1 cellular context compared by ENCODE assay signal in genomic region chr16:14677627-14678026, GRCh38.
TF ChIP-seq lines count a peak whose summit lies in the region.

No MANE protein-coding gene starts in this region.

TF ChIP-seq in GM12878, 131 proteins besides CTCF, POLR2A, EP300 and RAD21:
- TF ChIP-seq REST (IDR thresholded peaks at IDR 0.05; ENCODE audit: low read depth, low read length) (no peak), ETV6 (conservative IDR thresholded peaks at IDR 0.05 in 1 of 2, IDR thresholded peaks at IDR 0.05 in 1 of 2; ENCODE audit: borderline replicate concordance in 1 of 2, low read depth in 1 of 2) (no peak), FOXK2 (IDR thresholded peaks at IDR 0.05) (peak; percentile 16; the same call in 1 of the 2 replicates), BCLAF1 (IDR thresholded peaks at IDR 0.05) (no peak), ZBTB4 (CRISPR knock-in tag; IDR thresholded peaks at IDR 0.05) (no peak), SREBF1 (IDR thresholded peaks at IDR 0.05; ENCODE audit: low read length) (no peak)
TF ChIP-seq in GM12878: peak in this region for 1.
